In genomic region chr18:43543236-43543635, GRCh38 we compare ENCODE assay signal across 5 cellular contexts.
"Had no signal": no experiment of that assay in that cellular context is flagged by ENCODE, and none has a peak within 500 bp of the region (broad histone marks: within the 10 kb centered on the region; RNA-seq: fewer than 3 reads in every experiment).

No MANE protein-coding gene starts in this region.

- H3K4me1 Mint-ChIP-seq: GM23338, H9, IgD-negative memory B cell had no signal

- H2AFZ ChIP-seq: GM23338 had no signal

- H3K27ac Mint-ChIP-seq: GM23338, H9, IgD-negative memory B cell had no signal

- H3K4me3 Mint-ChIP-seq: GM23338, H9 had no signal

- H3K27me3 Mint-ChIP-seq: IgD-negative memory B cell had no signal

- DNase-seq: H9, HCEC 1CT, KBM-7 had no signal

- H3K4me3 ChIP-seq: GM23338 had no signal

- H3K4me2 ChIP-seq: GM23338 had no signal

- H3K36me3 Mint-ChIP-seq: IgD-negative memory B cell had no signal
